Comparison of ENCODE assay signal across 1 cellular context in genomic region chr5:153632748-153633290, GRCh38.
A peak's percentile ranks its signal among the peaks of the same experiment; 100 is the strongest.
TF ChIP-seq lines count a peak whose summit lies in the region.

No MANE protein-coding gene starts in this region.

TF ChIP-seq in SK-N-SH, 30 proteins besides CTCF, POLR2A, EP300 and RAD21 (continued from another document):
- TF ChIP-seq PBX3 (IDR thresholded peaks at IDR 0.05) (0 out of 2 replicates have a peak, but pooled peaks have one; percentile 14), TAF1 (IDR thresholded peaks at IDR 0.05; ENCODE audit: borderline replicate concordance, low read depth, low read length) (no peak), ZBTB33 (IDR thresholded peaks at IDR 0.05; ENCODE audit: borderline replicate concordance, low read depth) (no peak)
